In the genomic region with DNA sequence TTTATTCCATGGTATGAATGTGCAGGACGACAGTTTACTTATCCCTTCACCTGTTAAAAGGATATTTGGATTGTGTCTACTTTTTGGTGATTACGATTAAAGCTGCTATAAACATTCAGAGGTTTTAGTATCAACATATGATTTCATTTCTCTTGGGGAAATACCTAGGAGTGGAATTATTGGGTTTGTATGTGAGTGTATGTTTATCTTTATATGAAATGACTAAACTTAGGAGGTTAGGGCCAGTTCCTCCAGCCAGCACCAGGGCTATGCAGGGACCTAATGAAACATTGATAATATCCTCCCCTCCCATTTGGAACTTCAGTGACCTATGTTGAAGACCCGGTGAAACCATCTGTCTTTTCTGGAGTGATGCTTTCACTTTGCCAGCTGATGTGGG, we compare ENCODE assay signal across 26 cellular contexts. TPM values are rescaled to one million over a fixed set of nuclear protein-coding genes. Genes with fewer than 3 reads are reported as not detected.
A peak's percentile ranks its signal among the peaks of the same experiment; 100 is the strongest.
DNase-seq lines count a peak whose midpoint lies in the region; ATAC-seq and TF ChIP-seq lines count a peak whose summit lies in the region.
"Had no signal": no experiment of that assay in that cellular context is flagged by ENCODE, and none has a peak within 500 bp of the region (broad histone marks: within the 10 kb centered on the region; RNA-seq: fewer than 3 reads in every experiment).

No MANE protein-coding gene starts in this region.

- TF ChIP-seq CTCF in adrenal gland (IDR thresholded peaks at IDR 0.05) (no peak), upper lobe of right lung (IDR thresholded peaks at IDR 0.05) (no peak)

- H3K36me3 ChIP-seq in mesendoderm (ENCODE audit: control insufficient read depth, insufficient read depth, low read length) (no peaks in the 10 kb centered on the region), adrenal gland (replicated peaks in 1 of 2) (no peaks in the 10 kb centered on the region), upper lobe of right lung (no peaks in the 10 kb centered on the region)
- H3K36me3 ChIP-seq: BLaER1, prostate gland, right lobe of liver had no signal

- no peaks in the 10 kb centered on the region for H3K79me2 ChIP-seq in mesendoderm (ENCODE audit: control insufficient read depth, insufficient read depth, low read length)

- no peak overlapping the region for H3K4me3 ChIP-seq in mesendoderm (ENCODE audit: low read length)
- H3K4me3 ChIP-seq in adrenal gland: no peak overlapping the region
- no peak overlapping the region for H3K4me3 ChIP-seq in upper lobe of right lung
- H3K4me3 ChIP-seq: BLaER1, prostate gland, right lobe of liver had no signal

- no peak overlapping the region for H3K4me2 ChIP-seq in mesendoderm (ENCODE audit: low read length)
- H3K4me2 ChIP-seq: BLaER1 had no signal

- TF ChIP-seq POLR2A in adrenal gland (IDR thresholded peaks at IDR 0.05): no peak

- H3K23ac ChIP-seq in mesendoderm (ENCODE audit: low read length): peak overlapping the region; percentile 94

- H3K27ac ChIP-seq in mesendoderm (ENCODE audit: low read depth, low read length) (no peak overlapping the region), adrenal gland (peak overlapping the region in 1 of 5 donors; percentile 62), upper lobe of right lung (no peak overlapping the region)
- H3K27ac ChIP-seq: BLaER1, prostate gland, right lobe of liver had no signal

- intact Hi-C loops in dendritic cell treated with granulocyte-macrophage colony-stimulating factor and Interleukin-4, amounts not matched to agents 40 ng/mL and 50 ng/mL, for 4 days (cut with micrococcal nuclease): no loop called here
- intact Hi-C loops in adrenal gland (cut with DNase I) (no loop called here), upper lobe of right lung (cut with DNase I) (no loop called here)

- H3K9me3 ChIP-seq in adrenal gland (replicated peaks in 1 of 3) (no peaks in the 10 kb centered on the region), upper lobe of right lung (no peaks in the 10 kb centered on the region)
- H3K9me3 ChIP-seq: BLaER1, prostate gland, right lobe of liver had no signal

- ATAC-seq in upper lobe of right lung: no peak
- ATAC-seq: left ventricle myocardium superior; right lobe of liver; stimulated activated naive CD8-positive, alpha-beta T cell treated with anti-CD3 and anti-CD28 coated beads, Interleukin-15, amount 100 ng/mL, for 72 hours; T-helper 17 cell had no signal

- no peaks in the 10 kb centered on the region for H3K4me1 ChIP-seq in mesendoderm (ENCODE audit: control insufficient read depth, low read depth, low read length)
- peaks cover 22 to 30% of the 10 kb centered on the region in 2 donors for H3K4me1 ChIP-seq in adrenal gland (replicated peaks in 1 of 2)
- peaks cover 16% of the 10 kb centered on the region for H3K4me1 ChIP-seq in upper lobe of right lung
- H3K4me1 ChIP-seq: prostate gland, right lobe of liver had no signal

- no peak overlapping the region for H3K4ac ChIP-seq in mesendoderm (ENCODE audit: low read depth, low read length)

- no peak overlapping the region for H2AK5ac ChIP-seq in mesendoderm (ENCODE audit: low read length)

- peaks cover 46% of the 10 kb centered on the region for H3K36me3 Mint-ChIP-seq in dendritic cell treated with granulocyte-macrophage colony-stimulating factor and Interleukin-4, amounts not matched to agents 40 ng/mL and 50 ng/mL, for 4 days (ENCODE audit: low read depth)
- H3K36me3 Mint-ChIP-seq: mesothelial cell of epicardium had no signal

- no peak overlapping the region for H4K5ac ChIP-seq in mesendoderm (ENCODE audit: low read length)

- H2BK5ac ChIP-seq in mesendoderm (ENCODE audit: low read length): no peak overlapping the region

- no peak overlapping the region for H3K56ac ChIP-seq in mesendoderm (ENCODE audit: low read length)

- no peak overlapping the region for H4K8ac ChIP-seq in mesendoderm (ENCODE audit: low read depth, low read length)

- no peak overlapping the region for H3K9ac ChIP-seq in mesendoderm (ENCODE audit: low read length)
- H3K9ac ChIP-seq: BLaER1 had no signal

- no peaks in the 10 kb centered on the region for H3K9me3 Mint-ChIP-seq in dendritic cell treated with granulocyte-macrophage colony-stimulating factor and Interleukin-4, amounts not matched to agents 40 ng/mL and 50 ng/mL, for 4 days
- H3K9me3 Mint-ChIP-seq: activated CD4-positive, alpha-beta memory T cell treated with anti-CD3 and anti-CD28 coated beads, Interleukin-2, amount 10 ng/mL, durations not matched to agents 7 days and 5 days; activated naive CD4-positive, alpha-beta T cell treated with anti-CD3 and anti-CD28 coated beads for 36 hours; mesothelial cell of epicardium; stimulated activated naive CD8-positive, alpha-beta T cell treated with anti-CD3 and anti-CD28 coated beads, Interleukin-15, amount 100 ng/mL, for 72 hours had no signal

- H3K27me3 ChIP-seq in mesendoderm (ENCODE audit: insufficient read depth, low read length, poor library complexity) (no peaks in the 10 kb centered on the region), adrenal gland (no peaks in the 10 kb centered on the region), upper lobe of right lung (no peaks in the 10 kb centered on the region)
- H3K27me3 ChIP-seq: BLaER1 had no signal

- no peaks in the 10 kb centered on the region for H3K27me3 Mint-ChIP-seq in dendritic cell treated with granulocyte-macrophage colony-stimulating factor and Interleukin-4, amounts not matched to agents 40 ng/mL and 50 ng/mL, for 4 days

- H3K18ac ChIP-seq in mesendoderm (ENCODE audit: low read length): no peak overlapping the region

- DNase-seq in Daoy (ENCODE audit: low read depth): peak; percentile 49
- DNase-seq in OCI-M1 (lab: John Stamatoyannopoulos, UW): peak; percentile 16
- no peak for DNase-seq in mesendoderm
- no peak for DNase-seq in adrenal gland
- DNase-seq in NCI-H2081 treated with DMSO at 0.1 percent for 48 hours (lab: John Stamatoyannopoulos, UW): no peak
- DNase-seq in upper lobe of right lung: no peak
- DNase-seq: activated CD4-positive, alpha-beta memory T cell treated with anti-CD3 and anti-CD28 coated beads, Interleukin-2, amount 10 ng/mL, durations not matched to agents 7 days and 5 days; activated CD4-positive, CD25-positive, alpha-beta regulatory T cell treated with anti-CD3 and anti-CD28 coated beads, Interleukin-2, amount 50 U/mL, for 72 hours; activated CD8-positive, alpha-beta memory T cell treated with anti-CD3 and anti-CD28 coated beads, Interleukin-2, amount 50 U/mL, for 4 hours; activated naive CD4-positive, alpha-beta T cell treated with anti-CD3 and anti-CD28 coated beads for 36 hours; DMS53; effector CD8-positive, alpha-beta T cell; left ventricle myocardium superior; NCI-H1048; NCI-H187; NCI-H2171; NCI-H510A; right lobe of liver; Right ventricle myocardium superior; stimulated activated CD8-positive, alpha-beta memory T cell treated with anti-CD3 and anti-CD28 coated beads, Interleukin-4, amount 100 ng/mL, for 48 hours; stimulated activated naive CD8-positive, alpha-beta T cell treated with anti-CD3 and anti-CD28 coated beads, Interleukin-15, amount 100 ng/mL, for 72 hours; T-helper 17 cell had no signal

- WGBS in mesendoderm (ENCODE audit: extremely low coverage, insufficient coverage, low lambda C conversion rate): no CpG with 5 or more reads among the region's 3 CpGs
- 52 to 82% (median 63%) methylated on average over 3 of the region's 3 CpGs for WGBS in adrenal gland, 4 donors

- H3K79me1 ChIP-seq in mesendoderm (ENCODE audit: low read length): no peaks in the 10 kb centered on the region

- H3K4me1 Mint-ChIP-seq in dendritic cell treated with granulocyte-macrophage colony-stimulating factor and Interleukin-4, amounts not matched to agents 40 ng/mL and 50 ng/mL, for 4 days (ENCODE audit: low read depth): peaks cover 63% of the 10 kb centered on the region
- H3K4me1 Mint-ChIP-seq: activated CD4-positive, alpha-beta memory T cell treated with anti-CD3 and anti-CD28 coated beads, Interleukin-2, amount 10 ng/mL, durations not matched to agents 7 days and 5 days had no signal

- H2BK120ac ChIP-seq in mesendoderm (ENCODE audit: low read depth, low read length): no peak overlapping the region

- H2BK15ac ChIP-seq in mesendoderm (replicated peaks; ENCODE audit: low read depth): no peak overlapping the region

- peak overlapping the region; percentile 84 for H3K27ac Mint-ChIP-seq in dendritic cell treated with granulocyte-macrophage colony-stimulating factor and Interleukin-4, amounts not matched to agents 40 ng/mL and 50 ng/mL, for 4 days
- H3K27ac Mint-ChIP-seq: activated CD4-positive, alpha-beta memory T cell treated with anti-CD3 and anti-CD28 coated beads, Interleukin-2, amount 10 ng/mL, durations not matched to agents 7 days and 5 days; activated naive CD4-positive, alpha-beta T cell treated with anti-CD3 and anti-CD28 coated beads for 36 hours; mesothelial cell of epicardium; stimulated activated naive CD8-positive, alpha-beta T cell treated with anti-CD3 and anti-CD28 coated beads, Interleukin-15, amount 100 ng/mL, for 72 hours; T-helper 17 cell had no signal

- no peak overlapping the region for H3K4me3 Mint-ChIP-seq in dendritic cell treated with granulocyte-macrophage colony-stimulating factor and Interleukin-4, amounts not matched to agents 40 ng/mL and 50 ng/mL, for 4 days
- H3K4me3 Mint-ChIP-seq: activated CD4-positive, alpha-beta memory T cell treated with anti-CD3 and anti-CD28 coated beads, Interleukin-2, amount 10 ng/mL, durations not matched to agents 7 days and 5 days; activated naive CD4-positive, alpha-beta T cell treated with anti-CD3 and anti-CD28 coated beads for 36 hours; mesothelial cell of epicardium; stimulated activated naive CD8-positive, alpha-beta T cell treated with anti-CD3 and anti-CD28 coated beads, Interleukin-15, amount 100 ng/mL, for 72 hours; T-helper 17 cell had no signal

RNA-seq across cellular contexts. Expression of a gene that starts 13.8 kb away (rescaled TPM):
- 18.4 and 21.2 TPM in 2 replicates for total RNA-seq in Daoy (2014; rRNA removed; shearing (Covaris generic))
- 3.1 TPM for polyA plus RNA-seq in mesendoderm (2013, experiment 1 of 2)
- polyA plus RNA-seq in mesendoderm (2013, experiment 2 of 2): 3.1 TPM
- 10 to 100 TPM; 25.0 to 46.5 (median 35.8) TPM for total RNA-seq in adrenal gland
- polyA plus RNA-seq in adrenal gland: 10 to 100 TPM; 14.6 to 35.9 (median 19.7) TPM
- total RNA-seq in upper lobe of right lung: 14.7 TPM
- total RNA-seq: activated CD4-positive, alpha-beta memory T cell treated with anti-CD3 and anti-CD28 coated beads, Interleukin-2, amount 10 ng/mL, durations not matched to agents 7 days and 5 days; T-helper 17 cell had no signal

Comparison
In these comparisons a context has a peak if more than half of its experiments do, and no peak if none do; other contexts are left out.
1. DNase-seq: peak in Daoy (single experiment) and OCI-M1 (single experiment); none in mesendoderm (single experiment), adrenal gland (0 of 7), NCI-H2081 treated with DMSO at 0.1 percent for 48 hours (single experiment) and upper lobe of right lung (single experiment).